In genomic region chr14:51131516-51131915, GRCh38 we compare ENCODE assay signal across 29 cellular contexts.
"Had no signal": no experiment of that assay in that cellular context is flagged by ENCODE, and none has a peak within 500 bp of the region (broad histone marks: within the 10 kb centered on the region; RNA-seq: fewer than 3 reads in every experiment).

No MANE protein-coding gene starts in this region.

- H3K4me1 ChIP-seq: gastrocnemius medialis, neural progenitor cell, prostate gland, right atrium auricular region, stomach, thyroid gland, upper lobe of left lung had no signal

- H3K27ac ChIP-seq: epithelial cell of prostate, gastrocnemius medialis, neural progenitor cell, prostate gland, right atrium auricular region, stomach, thyroid gland, upper lobe of left lung had no signal

- ATAC-seq: effector memory CD8-positive, alpha-beta T cell; esophagus mucosa; gastrocnemius medialis; left lobe of liver; mucosa of descending colon; sciatic nerve; stimulated activated effector memory CD8-positive, alpha-beta T cell treated with anti-CD3 and anti-CD28 coated beads, Interleukin-12 subunit alpha, Interleukin-12 subunit beta, amount 100 ng/mL, for 72 hours had no signal

- H3K36me3 ChIP-seq: gastrocnemius medialis, neural progenitor cell, prostate gland, right atrium auricular region, stomach, thyroid gland, upper lobe of left lung had no signal

- H3K9ac ChIP-seq: neural progenitor cell had no signal

- H3K4me3 Mint-ChIP-seq: effector memory CD8-positive, alpha-beta T cell; memory B cell; mesothelial cell of epicardium; nephron; neural progenitor cell; stimulated activated effector memory CD8-positive, alpha-beta T cell treated with anti-CD3 and anti-CD28 coated beads, Interleukin-12 subunit alpha, Interleukin-12 subunit beta, amount 100 ng/mL, for 72 hours had no signal

- H3K27me3 ChIP-seq: gastrocnemius medialis, neural progenitor cell, right atrium auricular region, thyroid gland, upper lobe of left lung had no signal

- H3K4me3 ChIP-seq: gastrocnemius medialis, lung, mucosa of descending colon, neural progenitor cell, prostate gland, right atrium auricular region, smooth muscle cell, stomach, thyroid gland, upper lobe of left lung had no signal

- DNase-seq: cortex of kidney; effector memory CD8-positive, alpha-beta T cell; foreskin fibroblast; gastrocnemius medialis; head of caudate nucleus; kidney; mucosa of descending colon; naive B cell; nucleus accumbens; stimulated activated CD4-positive, alpha-beta T cell treated with anti-CD3 and anti-CD28 coated beads, Interleukin-12 subunit alpha, Interleukin-12 subunit beta, amount 100 ng/mL, for 4 hours; stimulated activated CD4-positive, alpha-beta T cell treated with anti-CD3 and anti-CD28 coated beads, Interleukin-2, amount 100 ng/mL, for 24 hours; stimulated activated CD4-positive, alpha-beta T cell treated with anti-CD3 and anti-CD28 coated beads, Interleukin-4, amount 100 ng/mL, for 24 hours; stimulated activated naive CD4-positive, alpha-beta T cell treated with Interleukin-2 at 50 U/mL for 16 hours; stomach; thyroid gland; upper lobe of left lung had no signal

- H3K36me3 Mint-ChIP-seq: neural progenitor cell; stimulated activated effector memory CD8-positive, alpha-beta T cell treated with anti-CD3 and anti-CD28 coated beads, Interleukin-12 subunit alpha, Interleukin-12 subunit beta, amount 100 ng/mL, for 72 hours had no signal

- H3K4me1 Mint-ChIP-seq: memory B cell; mesothelial cell of epicardium; naive B cell; nephron; neural progenitor cell; stimulated activated effector memory CD8-positive, alpha-beta T cell treated with anti-CD3 and anti-CD28 coated beads, Interleukin-12 subunit alpha, Interleukin-12 subunit beta, amount 100 ng/mL, for 72 hours had no signal

- H3K27ac Mint-ChIP-seq: effector memory CD8-positive, alpha-beta T cell; memory B cell; mesothelial cell of epicardium; nephron; neural progenitor cell; stimulated activated effector memory CD8-positive, alpha-beta T cell treated with anti-CD3 and anti-CD28 coated beads, Interleukin-12 subunit alpha, Interleukin-12 subunit beta, amount 100 ng/mL, for 72 hours had no signal

- H3K9me3 ChIP-seq: gastrocnemius medialis, mucosa of descending colon, prostate gland, thyroid gland, upper lobe of left lung had no signal
